Comparison of ENCODE assay signal across 16 cellular contexts in the genomic region with DNA sequence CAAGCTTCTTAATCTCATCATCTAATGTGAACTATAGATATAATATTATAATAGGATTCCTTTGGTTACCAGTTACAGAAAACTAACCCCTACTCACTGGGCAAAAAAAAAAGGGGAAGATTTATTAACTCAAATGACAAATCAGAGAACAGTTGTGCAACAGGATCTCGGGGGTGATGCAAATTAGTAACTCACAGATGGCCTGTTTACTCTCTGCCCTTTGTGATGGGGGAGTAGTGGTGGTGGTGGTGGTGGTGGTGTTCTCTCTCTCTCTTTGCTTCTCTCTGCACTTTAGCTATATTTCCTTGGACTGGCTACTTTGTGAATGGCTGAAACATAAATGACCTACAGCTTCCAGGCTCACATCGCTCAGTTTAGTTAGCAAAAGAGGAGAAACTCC. TPM values are rescaled to one million over a fixed set of nuclear protein-coding genes. Genes with fewer than 3 reads are reported as not detected.
DNase-seq lines count a peak whose midpoint lies in the region; ATAC-seq lines count a peak whose summit lies in the region.
"Had no signal": no experiment of that assay in that cellular context is flagged by ENCODE, and none has a peak within 500 bp of the region (broad histone marks: within the 10 kb centered on the region; RNA-seq: fewer than 3 reads in every experiment).

No MANE protein-coding gene starts in this region.

- peaks cover 0 to 3% of the 10 kb centered on the region in 2 donors for H3K4me1 ChIP-seq in aorta (ENCODE audit: control insufficient read depth in 1 of 2, insufficient read depth in 2 of 2, low read length in 2 of 2)

- H3K27ac ChIP-seq in aorta (ENCODE audit: low read depth in 1 of 2, low read length in 2 of 2): no peak overlapping the region

- H3K9me3 Mint-ChIP-seq in activated T-helper 17 cell treated with anti-CD3 and anti-CD28 coated beads, Interleukin-2, amount 50 U/mL, for 72 hours: no peaks in the 10 kb centered on the region

- intact Hi-C loops in aorta (cut with DNase I) (no loop called here), left colon (cut with DNase I, micrococcal nuclease) (no loop called here)

- H3K27me3 Mint-ChIP-seq in activated T-helper 17 cell treated with anti-CD3 and anti-CD28 coated beads, Interleukin-2, amount 50 U/mL, for 72 hours: no peaks in the 10 kb centered on the region
- H3K27me3 Mint-ChIP-seq: activated naive CD8-positive, alpha-beta T cell had no signal

- H3K27ac Mint-ChIP-seq in activated T-helper 17 cell treated with anti-CD3 and anti-CD28 coated beads, Interleukin-2, amount 50 U/mL, for 72 hours: peak overlapping the region; percentile 55

- H3K36me3 ChIP-seq in aorta (ENCODE audit: control insufficient read depth in 1 of 2, insufficient read depth in 2 of 2, low read length in 1 of 2): no peaks in the 10 kb centered on the region

- DNase-seq in AML-193 (lab: John Stamatoyannopoulos, UW) (peak; percentile 79 to 80), Kasumi-1 (lab: John Stamatoyannopoulos, UW) (peak; percentile 43 to 55), iris pigment epithelial cell (ENCODE audit: low read depth) (peak; percentile 56), aorta (no peak), kidney glomerular epithelial cell (lab: John Stamatoyannopoulos, UW) (no peak), left colon (no peak), SW480 (ENCODE audit: low spot score) (no peak)
- DNase-seq: NCI-H2107, RPMI8226 had no signal

- no peak overlapping the region for H3K4me3 Mint-ChIP-seq in activated T-helper 17 cell treated with anti-CD3 and anti-CD28 coated beads, Interleukin-2, amount 50 U/mL, for 72 hours
- H3K4me3 Mint-ChIP-seq: activated naive CD8-positive, alpha-beta T cell had no signal

- H3K27me3 ChIP-seq in aorta (ENCODE audit: control insufficient read depth in 1 of 2, insufficient read depth in 2 of 2, low read length in 1 of 2): no peaks in the 10 kb centered on the region

- H3K9me3 ChIP-seq in aorta (ENCODE audit: control insufficient read depth, low read length): no peaks in the 10 kb centered on the region

- 84% methylated on average over 2 of the region's 2 CpGs for WGBS in aorta, 2 donors

- peaks cover 4% of the 10 kb centered on the region for H3K36me3 Mint-ChIP-seq in activated T-helper 17 cell treated with anti-CD3 and anti-CD28 coated beads, Interleukin-2, amount 50 U/mL, for 72 hours (ENCODE audit: low read depth)

- H3K4me3 ChIP-seq in aorta (ENCODE audit: low read length in 2 of 2): no peak overlapping the region

- H3K4me1 Mint-ChIP-seq in activated T-helper 17 cell treated with anti-CD3 and anti-CD28 coated beads, Interleukin-2, amount 50 U/mL, for 72 hours: peaks cover 35% of the 10 kb centered on the region

- no peak for ATAC-seq in activated T-helper 17 cell treated with anti-CD3 and anti-CD28 coated beads, Interleukin-2, amount 50 U/mL, for 72 hours (replicated peaks)
- ATAC-seq in aorta (ENCODE audit: low FRiP score) (no peak), left colon (no peak)
- ATAC-seq: left lobe of liver had no signal

RNA-seq across cellular contexts. Expression of a gene that starts 3.9 kb away (rescaled TPM):
- total RNA-seq in activated T-helper 17 cell treated with anti-CD3 and anti-CD28 coated beads, Interleukin-2, amount 50 U/mL, for 72 hours: 1 to 10 TPM; 5.2 to 8.4 TPM
- 100 to 1,000 TPM; 135 to 172 TPM for total RNA-seq in aorta
- polyA plus RNA-seq in aorta: 10 to 100 TPM; 59.2 to 98.3 TPM
- total RNA-seq in left colon: 10 to 100 TPM; 11.8 to 23.9 TPM

RNA-seq across cellular contexts. Expression of a gene that starts 4.0 kb away (rescaled TPM):
- total RNA-seq in activated T-helper 17 cell treated with anti-CD3 and anti-CD28 coated beads, Interleukin-2, amount 50 U/mL, for 72 hours: 1 to 10 TPM; 2.2 to 5.2 TPM
- 1 to 10 TPM; 5.1 to 6.8 TPM for total RNA-seq in aorta
- 1 to 10 TPM; 2.9 to 8.0 TPM for polyA plus RNA-seq in aorta
- total RNA-seq in left colon: 1 to 10 TPM; 1.9 to 2.9 TPM

RNA-seq across cellular contexts. Expression of a gene that starts 59.0 kb away (rescaled TPM):
- total RNA-seq in activated T-helper 17 cell treated with anti-CD3 and anti-CD28 coated beads, Interleukin-2, amount 50 U/mL, for 72 hours: not detected
- not detected for total RNA-seq in aorta
- polyA plus RNA-seq in aorta: not detected
- not detected for total RNA-seq in left colon
- total RNA-seq: frontal cortex, G401, left lobe of liver had no signal
- polyA plus RNA-seq: AG04450, neural cell had no signal

Comparison
In these comparisons a context has a peak if more than half of its experiments do, and no peak if none do; other contexts are left out.
1. DNase-seq: peak in AML-193 (2 of 2), Kasumi-1 (2 of 2) and iris pigment epithelial cell (single experiment); none in aorta (0 of 2), kidney glomerular epithelial cell (single experiment), left colon (0 of 2) and SW480 (single experiment).
2. RNA of a gene that starts 3.9 kb away (total RNA-seq): 135 to 172 TPM in aorta; 11.8 to 23.9 TPM in left colon and 5.2 to 8.4 TPM in activated T-helper 17 cell treated with anti-CD3 and anti-CD28 coated beads, Interleukin-2, amount 50 U/mL, for 72 hours; every median in the first group is over 4 times any median in the second.